8 cellular contexts compared by ENCODE assay signal in genomic region chr18:32769242-32770180, GRCh38. TPM values are rescaled to one million over a fixed set of nuclear protein-coding genes. Genes with fewer than 3 reads are reported as not detected.
DNase-seq lines count a peak whose midpoint lies in the region; ATAC-seq and TF ChIP-seq lines count a peak whose summit lies in the region.

No MANE protein-coding gene starts in this region.

- H3K36me3 ChIP-seq in GM06990 (ENCODE audit: control insufficient read depth, insufficient read depth, low read length), result no peaks in the 10 kb centered on the region
- H3K36me3 ChIP-seq in psoas muscle (ENCODE audit: insufficient read depth in 1 of 2, low read depth in 1 of 2), result no peaks in the 10 kb centered on the region

- H3K4me3 ChIP-seq in GM06990 (replicated peaks; ENCODE audit: low read depth, low read length), result no peak overlapping the region
- H3K4me3 ChIP-seq in psoas muscle, result peak overlapping the region; percentile 60

- H3K27ac Mint-ChIP-seq in endothelial cell (ENCODE audit: unreplicated experiment), result no peak overlapping the region

- H3K9me3 Mint-ChIP-seq in endothelial cell (ENCODE audit: unreplicated experiment), result no peaks in the 10 kb centered on the region

- no peaks in the 10 kb centered on the region for H3K36me3 Mint-ChIP-seq in endothelial cell (ENCODE audit: low read depth, unreplicated experiment)

- ATAC-seq in psoas muscle (peak in 1 of 4 donors; percentile 8), HG02970 (IDR thresholded peaks at IDR 0.05; ENCODE audit: low FRiP score, unreplicated experiment) (no peak)

- intact Hi-C loops in psoas muscle (cut with DNase I), result no loop called here

- H3K4me3 Mint-ChIP-seq in endothelial cell (ENCODE audit: unreplicated experiment), result peak overlapping the region; percentile 79

- peak; percentile 38 for DNase-seq in GM06990 (ENCODE audit: extremely low read depth, insufficient read length)
- DNase-seq in NCI-H345 treated with DMSO at 0.1 percent for 48 hours (lab: John Stamatoyannopoulos, UW; ENCODE audit: unreplicated experiment), result peak; percentile 58
- peak; percentile 40 for DNase-seq in endothelial cell (ENCODE audit: low spot score)
- DNase-seq in psoas muscle, result peak; percentile 14 to 50
- DNase-seq in HPDE6-E6E7 (ENCODE audit: extremely low spot score), result no peak
- no peak for DNase-seq in cerebellar nuclear complex (lab: John Stamatoyannopoulos, UW)
- no peak for DNase-seq in NCI-H1436 (lab: John Stamatoyannopoulos, UW)

- TF ChIP-seq CTCF in GM06990 (IDR thresholded peaks at IDR 0.05; ENCODE audit: insufficient read depth, low read length, poor library complexity, severe bottlenecking) (no peak), endothelial cell (IDR thresholded peaks at IDR 0.05; ENCODE audit: unreplicated experiment) (no peak), psoas muscle (IDR thresholded peaks at IDR 0.05) (no peak)

- H3K4me1 Mint-ChIP-seq in endothelial cell (ENCODE audit: unreplicated experiment), result peaks cover 21% of the 10 kb centered on the region

- no peaks in the 10 kb centered on the region for H3K4me1 ChIP-seq in psoas muscle

- H3K27me3 Mint-ChIP-seq in endothelial cell (ENCODE audit: unreplicated experiment), result peaks cover 6% of the 10 kb centered on the region

- no peak overlapping the region for H3K27ac ChIP-seq in psoas muscle

- H3K27me3 ChIP-seq in GM06990 (replicated peaks; ENCODE audit: control insufficient read depth, insufficient read depth, low read length) (peaks cover 5% of the 10 kb centered on the region), psoas muscle (ENCODE audit: insufficient read depth in 3 of 3, low read length in 2 of 3) (peaks cover 5 to 55% (median 17%) of the 10 kb centered on the region in 3 donors)

- WGBS in psoas muscle, 3 donors, result 10 to 11% (median 11%) methylated on average over 42 to 43 of the region's 43 CpGs

- H3K9me3 ChIP-seq in psoas muscle, result no peaks in the 10 kb centered on the region

RNA-seq across cellular contexts. Expression of gene KLHL14, which starts 3.3 kb away (rescaled TPM):
- total RNA-seq in endothelial cell (ENCODE audit: unreplicated experiment) (1.3 TPM), psoas muscle (not detected)
- under 1 TPM in 1 of 3 donors, not detected in 2; 0.01 TPM for polyA plus RNA-seq in psoas muscle

Comparison
In these comparisons a context has a peak if more than half of its experiments do, and no peak if none do; other contexts are left out.
1. DNase-seq: peak in GM06990 (single experiment), NCI-H345 treated with DMSO at 0.1 percent for 48 hours (single experiment), endothelial cell (single experiment) and psoas muscle (2 of 2); none in HPDE6-E6E7 (single experiment), cerebellar nuclear complex (0 of 2) and NCI-H1436 (single experiment).